In the genomic region with DNA sequence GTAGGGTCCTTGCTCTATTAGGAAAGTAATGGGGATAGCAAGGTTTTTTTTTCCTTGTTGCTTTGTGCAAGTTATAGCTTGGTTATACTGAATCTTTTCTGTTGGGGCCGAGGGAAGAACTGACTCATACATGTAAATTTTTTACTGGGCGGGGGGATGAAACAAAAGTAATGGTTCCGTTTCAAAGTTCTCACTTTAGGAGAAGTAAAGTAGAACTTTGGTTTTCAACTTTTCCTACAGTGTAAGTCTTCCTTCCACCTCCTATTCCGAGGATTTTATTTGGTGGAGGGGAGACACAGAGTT, we compare ENCODE assay signal across 1 cellular context.
TF ChIP-seq lines count a peak whose summit lies in the region.

No MANE protein-coding gene starts in this region.

TF ChIP-seq in SK-N-SH treated with all-trans-retinoic acid at 6 μM for 48 hours, 23 proteins besides CTCF, POLR2A, EP300 and RAD21 (continued from another document):
- TF ChIP-seq, protein P1, sequence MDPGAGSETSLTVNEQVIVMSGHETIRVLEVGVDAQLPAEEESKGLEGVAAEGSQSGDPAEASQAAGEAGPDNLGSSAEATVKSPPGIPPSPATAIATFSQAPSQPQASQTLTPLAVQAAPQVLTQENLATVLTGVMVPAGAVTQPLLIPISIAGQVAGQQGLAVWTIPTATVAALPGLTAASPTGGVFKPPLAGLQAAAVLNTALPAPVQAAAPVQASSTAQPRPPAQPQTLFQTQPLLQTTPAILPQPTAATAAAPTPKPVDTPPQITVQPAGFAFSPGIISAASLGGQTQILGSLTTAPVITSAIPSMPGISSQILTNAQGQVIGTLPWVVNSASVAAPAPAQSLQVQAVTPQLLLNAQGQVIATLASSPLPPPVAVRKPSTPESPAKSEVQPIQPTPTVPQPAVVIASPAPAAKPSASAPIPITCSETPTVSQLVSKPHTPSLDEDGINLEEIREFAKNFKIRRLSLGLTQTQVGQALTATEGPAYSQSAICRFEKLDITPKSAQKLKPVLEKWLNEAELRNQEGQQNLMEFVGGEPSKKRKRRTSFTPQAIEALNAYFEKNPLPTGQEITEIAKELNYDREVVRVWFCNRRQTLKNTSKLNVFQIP (CRISPR knock-in tag; IDR thresholded peaks at IDR 0.05; ENCODE audit: borderline replicate concordance, low read depth): no peak
- TF ChIP-seq ZC3H10 (CRISPR knock-in tag; IDR thresholded peaks at IDR 0.05): no peak
